In genomic region chr10:29970576-29970975, GRCh38 we compare ENCODE assay signal across 31 cellular contexts.
"Had no signal": no experiment of that assay in that cellular context is flagged by ENCODE, and none has a peak within 500 bp of the region (broad histone marks: within the 10 kb centered on the region; RNA-seq: fewer than 3 reads in every experiment).

No MANE protein-coding gene starts in this region.

- H3K27me3 ChIP-seq: left lung, thyroid gland, upper lobe of right lung had no signal

- ATAC-seq: left lung; mucosa of descending colon; natural killer cell treated with Interleukin-12 subunit alpha and Interleukin-12 subunit beta and Interleukin-15 and Interleukin-18, amount 100 ng/mL, for 72 hours; stimulated activated memory B cell treated with anti-CD40 and anti-IgM and Interleukin-4, amounts not matched to agents 10 μg/mL and 1 μg/mL and 100 μg/mL, for 72 hours; stimulated activated naive CD8-positive, alpha-beta T cell treated with anti-CD3 and anti-CD28 coated beads, Interleukin-15, amount 100 ng/mL, for 72 hours; upper lobe of right lung had no signal

- FAIRE-seq: bronchial epithelial cell, colon had no signal

- H3K4me3 ChIP-seq: left lung, lung, mucosa of descending colon, smooth muscle cell, thyroid gland, upper lobe of right lung had no signal

- H3K4me1 ChIP-seq: left lung had no signal

- H3K36me3 ChIP-seq: left lung, thyroid gland, upper lobe of right lung had no signal

- H3K27ac ChIP-seq: left lung, thyroid gland, upper lobe of right lung had no signal

- H3K4me2 ChIP-seq: smooth muscle cell had no signal

- DNase-seq: activated CD4-positive, alpha-beta memory T cell treated with anti-CD3 and anti-CD28 coated beads for 36 hours; activated CD4-positive, alpha-beta T cell treated with anti-CD3 and anti-CD28 coated beads, Interleukin-2, amount 10 ng/mL, durations not matched to agents 24 days and 14 days; activated CD8-positive, alpha-beta memory T cell treated with anti-CD3 and anti-CD28 coated beads, Interleukin-2, amount 50 U/mL, for 4 hours; activated effector memory CD4-positive, alpha-beta T cell treated with anti-CD3 and anti-CD28 coated beads, Interleukin-2, amount 50 U/mL, for 16 hours; activated naive CD4-positive, alpha-beta T cell treated with anti-CD3 and anti-CD28 coated beads, Interleukin-2, amount 10 ng/mL, durations not matched to agents 7 days and 5 days; activated naive CD8-positive, alpha-beta T cell treated with anti-CD3 and anti-CD28 coated beads, Interleukin-2, amount 10 ng/mL, durations not matched to agents 7 days and 5 days; activated T-cell treated with anti-CD3 and anti-CD28 coated beads, Interleukin-2, amount 50 U/mL, for 1 hour; amygdala; dermis blood vessel endothelial cell; effector CD4-positive, alpha-beta T cell; head of caudate nucleus; hypothalamus; immature natural killer cell; kidney glomerular epithelial cell; left lung; mesendoderm; mucosa of descending colon; posterior cingulate gyrus; stimulated activated CD4-positive, alpha-beta T cell treated with anti-CD3 and anti-CD28 coated beads, Interleukin-1b, Interleukin-23, amount 100 ng/mL, for 48 hours; stimulated activated CD4-positive, alpha-beta T cell treated with anti-CD3 and anti-CD28 coated beads, Interleukin-4, amount 100 ng/mL, for 4 hours; stimulated activated CD8-positive, alpha-beta memory T cell treated with anti-CD3 and anti-CD28 coated beads, Interleukin-4, amount 100 ng/mL, for 48 hours; stimulated activated naive CD8-positive, alpha-beta T cell treated with anti-CD3 and anti-CD28 coated beads, Interleukin-15, amount 100 ng/mL, for 72 hours; substantia nigra; thyroid gland; upper lobe of right lung had no signal

- H3K9me3 ChIP-seq: mucosa of descending colon, thyroid gland, upper lobe of right lung had no signal
